Comparison of ENCODE assay signal across 26 cellular contexts in genomic region chr16:73703891-73704290, GRCh38.
"Had no signal": no experiment of that assay in that cellular context is flagged by ENCODE, and none has a peak within 500 bp of the region (broad histone marks: within the 10 kb centered on the region; RNA-seq: fewer than 3 reads in every experiment).

No MANE protein-coding gene starts in this region.

- DNase-seq: hippocampal formation; kidney glomerular epithelial cell; left colon; left lung; lower lobe of right lung; mesendoderm; naive B cell; natural killer cell; ovary; stimulated activated CD4-positive, alpha-beta T cell treated with anti-CD3 and anti-CD28 coated beads, Interleukin-12 subunit alpha, Interleukin-12 subunit beta, amount 100 ng/mL, for 4 hours; stimulated activated CD4-positive, alpha-beta T cell treated with anti-CD3 and anti-CD28 coated beads, Interleukin-15, amount 100 ng/mL, for 24 hours; stimulated activated CD4-positive, alpha-beta T cell treated with anti-CD3 and anti-CD28 coated beads, Interleukin-2, amount 100 ng/mL, for 24 hours; stimulated activated CD4-positive, alpha-beta T cell treated with anti-CD3 and anti-CD28 coated beads, Interleukin-4, amount 100 ng/mL, for 1 hour; stimulated activated naive B cell treated with anti-CD40 and anti-IgM and Interleukin-4, amounts not matched to agents 10 μg/mL and 1 μg/mL and 100 μg/mL, for 72 hours; stimulated activated naive CD8-positive, alpha-beta T cell treated with anti-CD3 and anti-CD28 coated beads, Interleukin-15, Interleukin-2, amounts not matched to agents 100 U/mL and 50 U/mL, for 24 hours; stomach; testis; thyroid gland; transverse colon; upper lobe of left lung had no signal

- H3K36me3 ChIP-seq: left lung, lower lobe of right lung, ovary, right atrium auricular region, stomach, thyroid gland, transverse colon, upper lobe of left lung, vagina had no signal

- H3K27ac ChIP-seq: left lung, lower lobe of right lung, ovary, right atrium auricular region, skin epidermis, stomach, testis, thyroid gland, transverse colon, upper lobe of left lung, vagina had no signal

- H3K27me3 Mint-ChIP-seq: stimulated activated naive B cell treated with anti-CD40 and anti-IgM and Interleukin-4, amounts not matched to agents 10 μg/mL and 1 μg/mL and 100 μg/mL, for 72 hours had no signal

- H3K4me3 ChIP-seq: left lung, lower lobe of right lung, ovary, right atrium auricular region, skin epidermis, stomach, testis, thyroid gland, transverse colon, upper lobe of left lung, vagina had no signal

- H3K4me3 Mint-ChIP-seq: mesothelial cell of epicardium; naive B cell; natural killer cell; stimulated activated naive B cell treated with anti-CD40 and anti-IgM and Interleukin-4, amounts not matched to agents 10 μg/mL and 1 μg/mL and 100 μg/mL, for 72 hours had no signal

- H3K27me3 ChIP-seq: left lung, ovary, right atrium auricular region, stomach, testis, thyroid gland, transverse colon, upper lobe of left lung, vagina had no signal

- H3K36me3 Mint-ChIP-seq: mesothelial cell of epicardium; naive B cell; natural killer cell; stimulated activated naive B cell treated with anti-CD40 and anti-IgM and Interleukin-4, amounts not matched to agents 10 μg/mL and 1 μg/mL and 100 μg/mL, for 72 hours had no signal

- H3K4me1 ChIP-seq: left lung, lower lobe of right lung, right atrium auricular region, stomach, testis, thyroid gland, transverse colon, upper lobe of left lung, vagina had no signal

- H3K9me3 ChIP-seq: left lung, lower lobe of right lung, ovary, right atrium auricular region, testis, thyroid gland, transverse colon, upper lobe of left lung, vagina had no signal

- H3K9me3 Mint-ChIP-seq: mesothelial cell of epicardium; stimulated activated naive B cell treated with anti-CD40 and anti-IgM and Interleukin-4, amounts not matched to agents 10 μg/mL and 1 μg/mL and 100 μg/mL, for 72 hours had no signal

- ATAC-seq: left colon; left lung; lower lobe of right lung; natural killer cell; sciatic nerve; stimulated activated naive B cell treated with anti-CD40 and anti-IgM and Interleukin-4, amounts not matched to agents 10 μg/mL and 1 μg/mL and 100 μg/mL, for 72 hours; stimulated activated naive CD8-positive, alpha-beta T cell treated with anti-CD3 and anti-CD28 coated beads, Interleukin-15, Interleukin-2, amounts not matched to agents 100 U/mL and 50 U/mL, for 24 hours had no signal

- H3K4me1 Mint-ChIP-seq: mesothelial cell of epicardium; naive B cell; natural killer cell; stimulated activated naive B cell treated with anti-CD40 and anti-IgM and Interleukin-4, amounts not matched to agents 10 μg/mL and 1 μg/mL and 100 μg/mL, for 72 hours had no signal

- H3K27ac Mint-ChIP-seq: mesothelial cell of epicardium; naive B cell; natural killer cell; progenitor cell of endocrine pancreas; stimulated activated naive B cell treated with anti-CD40 and anti-IgM and Interleukin-4, amounts not matched to agents 10 μg/mL and 1 μg/mL and 100 μg/mL, for 72 hours had no signal
